ENCODE assay signal across 24 cellular contexts in genomic region chr3:51522273-51522981, GRCh38. TPM values are rescaled to one million over a fixed set of nuclear protein-coding genes. Genes with fewer than 3 reads are reported as not detected.
DNase-seq lines count a peak whose midpoint lies in the region; ATAC-seq, FAIRE-seq and TF ChIP-seq lines count a peak whose summit lies in the region.
"Had no signal": no experiment of that assay in that cellular context is flagged by ENCODE, and none has a peak within 500 bp of the region (broad histone marks: within the 10 kb centered on the region; RNA-seq: fewer than 3 reads in every experiment).

No MANE protein-coding gene starts in this region.

- H3K36me3 Mint-ChIP-seq in IgD-negative memory B cell, result peaks cover 3% of the 10 kb centered on the region
- H3K36me3 Mint-ChIP-seq in activated B cell treated with CpG ODN at 0.5 μM for 24 hours (ENCODE audit: low read depth), result no peaks in the 10 kb centered on the region

- no peak for ATAC-seq in activated B cell treated with CpG ODN at 0.5 μM for 24 hours (ENCODE audit: low read depth)
- ATAC-seq: PC-3 had no signal

- peaks cover 10% of the 10 kb centered on the region for H3K27me3 Mint-ChIP-seq in IgD-negative memory B cell
- peaks cover 5% of the 10 kb centered on the region for H3K27me3 Mint-ChIP-seq in activated B cell treated with CpG ODN at 0.5 μM for 24 hours

- H3K4me1 Mint-ChIP-seq in IgD-negative memory B cell (peaks cover 11 to 14% (median 13%) of the 10 kb centered on the region in 3 donors), activated B cell treated with CpG ODN at 0.5 μM for 24 hours (peaks cover 27% of the 10 kb centered on the region)

- H3K27ac ChIP-seq in trophoblast cell (ENCODE audit: low read depth, low read length), result no peak overlapping the region
- H3K27ac ChIP-seq: SK-N-MC had no signal

- CTCF ChIA-PET in activated B cell treated with CpG ODN at 0.5 μM for 24 hours (lab: Charles Lee), result interaction anchor here (2.5 kb wide), 1 partner anchor 20 kb away, joined by 8 read pairs; no protein-coding TSS in a partner anchor

- no peak overlapping the region for H3K4me2 ChIP-seq in trophoblast cell (ENCODE audit: low read length)

- H3K4me3 ChIP-seq in trophoblast cell (ENCODE audit: low read depth, low read length), result no peak overlapping the region
- H3K4me3 ChIP-seq: SK-N-MC had no signal

- H3K27ac Mint-ChIP-seq in IgD-negative memory B cell (peak overlapping the region in 2 of 3 donors; percentile 3 to 10), activated B cell treated with CpG ODN at 0.5 μM for 24 hours (peak overlapping the region; percentile 59)

- H4K12ac ChIP-seq in trophoblast cell (ENCODE audit: low read depth, low read length), result no peak overlapping the region

- no peak for TF ChIP-seq CTCF in activated B cell treated with CpG ODN at 0.5 μM for 24 hours (IDR thresholded peaks at IDR 0.05)

- H4K8ac ChIP-seq in trophoblast cell (ENCODE audit: low read depth, low read length), result no peak overlapping the region

- H3K4ac ChIP-seq in trophoblast cell (ENCODE audit: low read depth, low read length), result no peak overlapping the region

- H3K4me1 ChIP-seq in trophoblast cell (ENCODE audit: control insufficient read depth in 1 of 2, insufficient read depth in 2 of 2, low read length in 2 of 2), result no peaks in the 10 kb centered on the region

- intact Hi-C loops in activated B cell treated with CpG ODN at 0.5 μM for 24 hours (cut with micrococcal nuclease), result no loop called here

- no peak for FAIRE-seq in frontal cortex (lab: Jason Lieb, UNC)

- no peak overlapping the region for H2BK12ac ChIP-seq in trophoblast cell (ENCODE audit: low read length)

- H3K79me2 ChIP-seq in trophoblast cell (ENCODE audit: control insufficient read depth, insufficient read depth, low read length, poor library complexity), result no peaks in the 10 kb centered on the region

- H3K18ac ChIP-seq in trophoblast cell (ENCODE audit: low read length), result no peak overlapping the region

- H3K27me3 ChIP-seq in trophoblast cell (ENCODE audit: insufficient read depth, low read length), result no peaks in the 10 kb centered on the region

- H3K79me1 ChIP-seq in trophoblast cell (ENCODE audit: low read length), result no peaks in the 10 kb centered on the region

- H2AFZ ChIP-seq in trophoblast cell (ENCODE audit: insufficient read depth, low read length, poor library complexity), result no peak overlapping the region

- no peak overlapping the region for H2BK5ac ChIP-seq in trophoblast cell (ENCODE audit: low read depth, low read length, poor library complexity)

- H3K4me3 Mint-ChIP-seq in IgD-negative memory B cell, result peak overlapping the region in 2 of 4 donors; percentile 12 to 61
- H3K4me3 Mint-ChIP-seq in activated B cell treated with CpG ODN at 0.5 μM for 24 hours, result peak overlapping the region; percentile 9

- H3K9ac ChIP-seq in trophoblast cell (ENCODE audit: low read length), result no peak overlapping the region

- H3K14ac ChIP-seq in trophoblast cell (ENCODE audit: low read length), result no peak overlapping the region

- peak; percentile 33 for DNase-seq in NOMO-1 treated with DMSO at 0.1 percent for 48 hours (lab: John Stamatoyannopoulos, UW; ENCODE audit: unreplicated experiment)
- no peak for DNase-seq in NOMO-1 treated with dmso at 0.1 percent for 144 hours (lab: John Stamatoyannopoulos, UW; ENCODE audit: unreplicated experiment)
- no peak for DNase-seq in activated B cell treated with CpG ODN at 0.5 μM for 24 hours
- peak; percentile 77 to 89 for DNase-seq in trophoblast cell
- DNase-seq in frontal cortex (ENCODE audit: low spot score in 2 of 2), result no peak
- DNase-seq in NAMALWA (ENCODE audit: low spot score), result no peak
- no peak for DNase-seq in SK-N-DZ (ENCODE audit: low spot score)
- DNase-seq: 8988T, AML-193, EL, GF-D8, H7, KBM-7, NCI-H1048, NCI-H1417 treated with DMSO at 0.1 percent for 48 hours, NCI-H187 treated with DMSO at 0.1 percent for 48 hours, NCI-H2107, NCI-H510A treated with DMSO at 0.1 percent for 48 hours, NCI-H82, PC-3, SHP77, SW 1271 had no signal

- H3K9me3 ChIP-seq in trophoblast cell (ENCODE audit: insufficient read depth, low read depth, low read length), result no peaks in the 10 kb centered on the region

- H3K9me3 Mint-ChIP-seq in IgD-negative memory B cell (no peaks in the 10 kb centered on the region), activated B cell treated with CpG ODN at 0.5 μM for 24 hours (no peaks in the 10 kb centered on the region)

- H2BK120ac ChIP-seq in trophoblast cell (ENCODE audit: insufficient read depth, low read length, poor library complexity), result no peak overlapping the region

- H3K23ac ChIP-seq in trophoblast cell (ENCODE audit: low read length), result no peak overlapping the region

- H3K36me3 ChIP-seq in trophoblast cell (ENCODE audit: control insufficient read depth in 1 of 2, insufficient read depth in 2 of 2, low read length in 2 of 2), result no peaks in the 10 kb centered on the region

- no CpG with 5 or more reads among the region's 11 CpGs for WGBS in trophoblast cell (ENCODE audit: extremely low coverage, insufficient coverage, insufficient read length)

- H2AK5ac ChIP-seq in trophoblast cell (ENCODE audit: low read length), result no peak overlapping the region

- H4K91ac ChIP-seq in trophoblast cell (ENCODE audit: low read depth, low read length), result no peak overlapping the region

- POLR2A ChIA-PET in activated B cell treated with CpG ODN at 0.5 μM for 24 hours (lab: Charles Lee), result interaction anchor here (0.7 to 3.5 kb wide), 3 partner anchors 15 to 160 kb away, joined by 3 to 48 read pairs (median 4); partner anchors contain the start of gene DCAF1

RNA-seq across cellular contexts. Expression of gene RAD54L2, which starts 16.1 kb away (rescaled TPM):
- 15.0 TPM for polyA plus RNA-seq in IgD-negative memory B cell
- total RNA-seq in activated B cell treated with CpG ODN at 0.5 μM for 24 hours, result 34.3 and 39.3 TPM in 2 replicates
- 7.3 and 7.6 TPM in 2 replicates for polyA plus RNA-seq in trophoblast cell (2013)
- total RNA-seq in frontal cortex, result 23.2 TPM
- 5.5 TPM in 2 replicates for polyA plus RNA-seq in SK-N-DZ (2014; cell fraction: cytosol; rRNA removed)
- 6.4 and 7.1 TPM in 2 replicates for polyA plus RNA-seq in SK-N-DZ (2014; cell fraction: nucleus; rRNA removed)

RNA-seq across cellular contexts. Expression of gene DCAF1, which starts 22.6 kb away (rescaled TPM):
- 12.1 TPM for polyA plus RNA-seq in IgD-negative memory B cell
- total RNA-seq in activated B cell treated with CpG ODN at 0.5 μM for 24 hours (33.1 and 37.4 TPM in 2 replicates), frontal cortex (26.5 TPM)
- polyA plus RNA-seq in trophoblast cell (2013), result 9.3 and 9.6 TPM in 2 replicates
- 13.0 and 13.6 TPM in 2 replicates for polyA plus RNA-seq in SK-N-DZ (2014; cell fraction: cytosol; rRNA removed)
- 17.3 and 29.6 TPM in 2 replicates for polyA plus RNA-seq in SK-N-DZ (2014; cell fraction: nucleus; rRNA removed)

Comparison
In these comparisons a context has a peak if more than half of its experiments do, and no peak if none do; other contexts are left out.
1. DNase-seq: peak in NOMO-1 treated with DMSO at 0.1 percent for 48 hours (single experiment) and trophoblast cell (2 of 2); none in NOMO-1 treated with dmso at 0.1 percent for 144 hours (single experiment), activated B cell treated with CpG ODN at 0.5 μM for 24 hours (single experiment), frontal cortex (0 of 2), NAMALWA (single experiment) and SK-N-DZ (single experiment).